Comparison of ENCODE assay signal across 19 cellular contexts in the genomic region with DNA sequence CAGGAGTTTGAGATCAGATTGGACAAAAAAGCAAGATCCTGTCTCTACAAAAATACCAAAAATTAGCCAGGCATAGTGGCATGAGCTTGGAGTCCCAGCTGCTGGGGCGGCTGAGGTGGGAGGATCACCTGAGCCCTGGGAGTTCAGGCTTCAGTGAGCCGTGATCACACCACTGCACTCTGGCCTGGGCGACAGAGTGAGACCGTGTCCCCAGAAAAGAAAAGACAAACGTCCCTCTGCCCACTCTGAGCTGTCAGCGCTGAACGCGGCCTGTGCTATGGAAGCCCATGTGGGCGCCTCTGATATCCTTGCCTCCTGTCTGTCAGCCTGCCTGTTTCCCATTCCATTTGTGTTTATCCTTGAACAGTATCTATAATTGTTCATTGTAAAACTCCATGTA. TPM values are rescaled to one million over a fixed set of nuclear protein-coding genes. Genes with fewer than 3 reads are reported as not detected.
DNase-seq lines count a peak whose midpoint lies in the region; ATAC-seq and TF ChIP-seq lines count a peak whose summit lies in the region.
"Had no signal": no experiment of that assay in that cellular context is flagged by ENCODE, and none has a peak within 500 bp of the region (broad histone marks: within the 10 kb centered on the region; RNA-seq: fewer than 3 reads in every experiment).

No MANE protein-coding gene starts in this region.

- CTCF ChIA-PET in RWPE1 (lab: Yijun Ruan, JAX) = interaction anchor here (0.7 kb wide), 1 partner anchor 98 kb away, joined by 3 read pairs; no protein-coding TSS in a partner anchor

- peaks cover 7% of the 10 kb centered on the region for H3K36me3 Mint-ChIP-seq in neural crest cell (ENCODE audit: low read depth)

- no peak overlapping the region for H3K27ac ChIP-seq in BLaER1
- H3K27ac ChIP-seq in RWPE1 = 0 out of 2 replicates have a peak overlapping the region, but pooled peaks have one; percentile 6
- H3K27ac ChIP-seq in transverse colon = no peak overlapping the region
- H3K27ac ChIP-seq: PC-9, SJSA1 had no signal

- intact Hi-C loops in left ventricle myocardium superior (cut with micrococcal nuclease) = no loop called here
- intact Hi-C loops in transverse colon (cut with DNase I; ENCODE audit: low total_unique reads) = no loop called here

- no peak for TF ChIP-seq EP300 in transverse colon (IDR thresholded peaks at IDR 0.05; ENCODE audit: low read depth)

- H3K27me3 ChIP-seq in BLaER1 (no peaks in the 10 kb centered on the region), transverse colon (no peaks in the 10 kb centered on the region)
- H3K27me3 ChIP-seq: SJSA1 had no signal

- H3K9me3 Mint-ChIP-seq in neural crest cell = no peaks in the 10 kb centered on the region
- H3K9me3 Mint-ChIP-seq: CD8-positive, alpha-beta memory T cell; GM23338 had no signal

- H3K4me3 Mint-ChIP-seq in neural crest cell = no peak overlapping the region
- H3K4me3 Mint-ChIP-seq: CD8-positive, alpha-beta memory T cell; GM23338 had no signal

- WGBS in transverse colon (ENCODE audit: low coverage in 1 of 2), 2 donors = 95 to 100% methylated on average over 3 to 9 of the region's 9 CpGs

- peaks cover 99% of the 10 kb centered on the region for H3K36me3 ChIP-seq in BLaER1
- peaks cover 0 to 19% (median 4%) of the 10 kb centered on the region in 4 donors for H3K36me3 ChIP-seq in transverse colon

- ATAC-seq in left ventricle myocardium superior (peak; percentile 36), HG02973 (IDR thresholded peaks at IDR 0.05; ENCODE audit: unreplicated experiment) (no peak)
- ATAC-seq: GM23338 had no signal

- H3K27me3 Mint-ChIP-seq in neural crest cell (ENCODE audit: low read depth) = no peaks in the 10 kb centered on the region
- H3K27me3 Mint-ChIP-seq: CD8-positive, alpha-beta memory T cell had no signal

- peak overlapping the region; percentile 36 for H3K4me2 ChIP-seq in BLaER1
- H3K4me2 ChIP-seq: GM23338, PC-9 had no signal

- no peak for DNase-seq in RWPE1 (ENCODE audit: low spot score)
- DNase-seq in left ventricle myocardium superior = no peak
- DNase-seq in neural crest cell (ENCODE audit: low read depth, low spot score) = no peak
- no peak for DNase-seq in SKM-1 (lab: John Stamatoyannopoulos, UW; ENCODE audit: unreplicated experiment)
- no peak for DNase-seq in NCI-H146 (lab: John Stamatoyannopoulos, UW)
- DNase-seq in transverse colon = no peak
- DNase-seq: CD8-positive, alpha-beta memory T cell; DMS79; HCEC 1CT; KG1; NCI-H187 treated with DMSO at 0.1 percent for 48 hours; NCI-H226; NCI-H524; NCI-H82; PC-9 had no signal

- H3K4me3 ChIP-seq in BLaER1 (no peak overlapping the region), transverse colon (no peak overlapping the region)
- H3K4me3 ChIP-seq: GM23338, PC-9, SJSA1 had no signal

- no peak for TF ChIP-seq CTCF in RWPE1 (conservative IDR thresholded peaks at IDR 0.05; ENCODE audit: low read depth)
- TF ChIP-seq CTCF in neural crest cell (conservative IDR thresholded peaks at IDR 0.05) = no peak
- TF ChIP-seq CTCF in transverse colon (IDR thresholded peaks at IDR 0.05) = no peak

- H3K9ac ChIP-seq in BLaER1 = no peak overlapping the region

- peak overlapping the region; percentile 43 for H3K27ac Mint-ChIP-seq in neural crest cell (ENCODE audit: unreplicated experiment)
- H3K27ac Mint-ChIP-seq: GM23338 had no signal

- no peaks in the 10 kb centered on the region for H3K4me1 Mint-ChIP-seq in neural crest cell

- peaks cover 98% of the 10 kb centered on the region for H4K20me1 ChIP-seq in BLaER1

- POLR2A ChIA-PET in RWPE1 (lab: Yijun Ruan, JAX; ENCODE audit: low non-redundant PET) = no interaction called here

- no peaks in the 10 kb centered on the region for H3K9me3 ChIP-seq in BLaER1
- no peaks in the 10 kb centered on the region for H3K9me3 ChIP-seq in transverse colon
- H3K9me3 ChIP-seq: SJSA1 had no signal

- TF ChIP-seq POLR2A in transverse colon (IDR thresholded peaks at IDR 0.05) = no peak

- in situ Hi-C loops in transverse colon (cut with MboI; ENCODE audit: low pct_ligation_motif_present in 1 of 4, low pct_unique_long_range_greater_than_20kb in 1 of 4, low sequenced_read_pairs in 3 of 4) = no loop called here

- H3K4me1 ChIP-seq in BLaER1 = peaks cover 44% of the 10 kb centered on the region
- peaks cover 15 to 43% (median 38%) of the 10 kb centered on the region in 4 donors for H3K4me1 ChIP-seq in transverse colon

RNA-seq across cellular contexts. Expression of a gene that starts 50.8 kb away (rescaled TPM):
- total RNA-seq in left ventricle myocardium superior (41.5 TPM), neural crest cell (84.3 and 92.2 TPM in 2 replicates), transverse colon (100 to 1,000 TPM in 2 of 4 donors, 10 to 100 TPM in 2; 41.2 to 216 (median 106) TPM)
